20 cellular contexts compared by ENCODE assay signal in the genomic region with DNA sequence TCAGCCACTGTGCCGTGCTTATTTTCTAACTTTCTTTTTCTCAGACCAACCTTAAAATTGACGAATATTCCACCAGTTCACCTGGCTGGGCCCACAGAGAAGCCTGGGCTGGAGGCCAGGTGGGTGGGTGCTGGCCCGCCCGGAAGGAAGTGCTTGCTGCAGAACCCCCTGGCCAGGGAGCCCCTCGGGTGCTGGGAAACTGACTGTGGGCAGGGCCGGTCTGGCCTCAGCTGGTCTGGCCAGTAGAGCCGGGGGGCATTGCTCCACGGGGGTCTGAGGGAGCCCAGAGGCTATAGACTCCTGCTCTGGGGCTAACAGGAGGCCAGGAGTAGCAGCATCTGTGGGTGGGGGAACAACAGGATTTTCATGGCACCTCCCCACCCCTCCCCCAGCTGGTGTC. TPM values are rescaled to one million over a fixed set of nuclear protein-coding genes. Genes with fewer than 3 reads are reported as not detected.
A peak's percentile ranks its signal among the peaks of the same experiment; 100 is the strongest.
DNase-seq lines count a peak whose midpoint lies in the region; ATAC-seq and TF ChIP-seq lines count a peak whose summit lies in the region.
"Had no signal": no experiment of that assay in that cellular context is flagged by ENCODE, and none has a peak within 500 bp of the region (broad histone marks: within the 10 kb centered on the region; RNA-seq: fewer than 3 reads in every experiment).

No MANE protein-coding gene starts in this region.

- H3K9me3 Mint-ChIP-seq in dendritic cell treated with granulocyte-macrophage colony-stimulating factor and Interleukin-4, amounts not matched to agents 40 ng/mL and 50 ng/mL, for 4 days = no peaks in the 10 kb centered on the region
- H3K9me3 Mint-ChIP-seq in GM23338 = no peaks in the 10 kb centered on the region; the same call in 2 of the 3 replicates
- H3K9me3 Mint-ChIP-seq: CD8-positive, alpha-beta T cell had no signal

- H4K20me1 ChIP-seq in IMR-90 (ENCODE audit: insufficient read depth, low read length) (no peaks in the 10 kb centered on the region), GM23338 (replicated peaks; ENCODE audit: insufficient read depth) (no peaks in the 10 kb centered on the region)
- H4K20me1 ChIP-seq: BLaER1 had no signal

- H2AK5ac ChIP-seq in IMR-90 (ENCODE audit: low read depth, low read length) = no peak overlapping the region

- H3K79me1 ChIP-seq in IMR-90 (ENCODE audit: low read depth in 1 of 2, low read length in 2 of 2) = no peaks in the 10 kb centered on the region

- H3K79me2 ChIP-seq in GM23338 (replicated peaks; ENCODE audit: insufficient read depth) = no peaks in the 10 kb centered on the region

- no peak overlapping the region for H2BK120ac ChIP-seq in IMR-90 (ENCODE audit: low read depth, low read length)

- H3K9me2 ChIP-seq in GM23338 (ENCODE audit: insufficient read depth) = no peaks in the 10 kb centered on the region

- no peak overlapping the region for H2BK20ac ChIP-seq in IMR-90 (ENCODE audit: low read depth, low read length)

- H2BK15ac ChIP-seq in IMR-90 (ENCODE audit: low read depth, low read length) = no peak overlapping the region

- no peak overlapping the region for H3K9ac ChIP-seq in IMR-90 (ENCODE audit: low read depth, low read length)
- H3K9ac ChIP-seq: BLaER1 had no signal

- no peak overlapping the region for H3K14ac ChIP-seq in IMR-90 (replicated peaks; ENCODE audit: low read depth, low read length)

- CTCF ChIA-PET in IMR-90 (lab: Yijun Ruan, JAX) = no interaction called here

- TF ChIP-seq EP300 in sigmoid colon (IDR thresholded peaks at IDR 0.05) = no peak

- no peak overlapping the region for H3K4ac ChIP-seq in IMR-90 (ENCODE audit: low read depth, low read length)

- no peak overlapping the region for H2AFZ ChIP-seq in IMR-90 (replicated peaks; ENCODE audit: low read length, poor library complexity)
- H2AFZ ChIP-seq in GM23338 = no peak overlapping the region

- ATAC-seq in IMR-90 (ENCODE audit: low read depth) (no peak), GM23338 (no peak)
- ATAC-seq: CD8-positive, alpha-beta T cell; GM12878 had no signal

- H3K36me3 ChIP-seq in IMR-90 (ENCODE audit: control insufficient read depth, insufficient read depth, low read length) (no peaks in the 10 kb centered on the region), sigmoid colon (no peaks in the 10 kb centered on the region), prostate gland (no peaks in the 10 kb centered on the region), GM23338 (ENCODE audit: insufficient read depth) (no peaks in the 10 kb centered on the region)
- H3K36me3 ChIP-seq: BLaER1 had no signal

- no peaks in the 10 kb centered on the region for H3K9me3 ChIP-seq in IMR-90 (ENCODE audit: control insufficient read depth, insufficient read depth, low read length)
- H3K9me3 ChIP-seq in sigmoid colon = no peaks in the 10 kb centered on the region
- no peaks in the 10 kb centered on the region for H3K9me3 ChIP-seq in prostate gland
- H3K9me3 ChIP-seq: BLaER1 had no signal

- H3K9me1 ChIP-seq in IMR-90 (ENCODE audit: insufficient read depth, low read length) = no peaks in the 10 kb centered on the region

- H3K23ac ChIP-seq in IMR-90 (ENCODE audit: low read depth, low read length) = no peak overlapping the region

- peak overlapping the region; percentile 91 for H3K27ac Mint-ChIP-seq in dendritic cell treated with granulocyte-macrophage colony-stimulating factor and Interleukin-4, amounts not matched to agents 40 ng/mL and 50 ng/mL, for 4 days
- H3K27ac Mint-ChIP-seq in GM23338 = no peak overlapping the region
- H3K27ac Mint-ChIP-seq: B cell; CD4-positive, CD25-positive, alpha-beta regulatory T cell; CD8-positive, alpha-beta T cell had no signal

- H2AK9ac ChIP-seq in IMR-90 (replicated peaks; ENCODE audit: low read depth, low read length, poor library complexity) = peak overlapping the region; percentile 65

- DNase-seq in NCI-H82 (lab: John Stamatoyannopoulos, UW) (peak; percentile 67), NCI-H82 treated with DMSO at 0.1 percent for 48 hours (lab: John Stamatoyannopoulos, UW; ENCODE audit: unreplicated experiment) (no peak), IMR-90 (no peak), sigmoid colon (no peak), prostate gland (ENCODE audit: low spot score) (no peak), GM23338 (ENCODE audit: low spot score) (no peak), COLO668 (lab: John Stamatoyannopoulos, UW; ENCODE audit: unreplicated experiment) (no peak)
- DNase-seq: CD4-positive, CD25-positive, alpha-beta regulatory T cell; CD8-positive, alpha-beta T cell; DMS 273 treated with DMSO at 0.1 percent for 48 hours; DMS79; EL; GDM1; HCEC 1CT had no signal

- no peaks in the 10 kb centered on the region for H3K4me1 ChIP-seq in IMR-90 (ENCODE audit: control insufficient read depth, insufficient read depth, low read length)
- peaks cover 0 to 5% (median 2%) of the 10 kb centered on the region in 4 donors for H3K4me1 ChIP-seq in sigmoid colon
- no peaks in the 10 kb centered on the region for H3K4me1 ChIP-seq in prostate gland (replicated peaks)
- no peaks in the 10 kb centered on the region for H3K4me1 ChIP-seq in GM23338 (ENCODE audit: insufficient read depth)

- no peak for TF ChIP-seq RAD21 in IMR-90 (IDR thresholded peaks at IDR 0.05; ENCODE audit: low read length)

- no peak overlapping the region for H4K5ac ChIP-seq in IMR-90 (ENCODE audit: low read depth, low read length)

- no peaks in the 10 kb centered on the region for H3K27me3 Mint-ChIP-seq in dendritic cell treated with granulocyte-macrophage colony-stimulating factor and Interleukin-4, amounts not matched to agents 40 ng/mL and 50 ng/mL, for 4 days
- H3K27me3 Mint-ChIP-seq in GM23338 (ENCODE audit: insufficient read depth, low read depth, poor library complexity) = peaks cover 10% of the 10 kb centered on the region
- H3K27me3 Mint-ChIP-seq: B cell; CD4-positive, CD25-positive, alpha-beta regulatory T cell had no signal

- no peak overlapping the region for H3K56ac ChIP-seq in IMR-90 (ENCODE audit: extremely low read depth, insufficient read depth, low read length)

- peaks cover 80% of the 10 kb centered on the region for H3K4me1 Mint-ChIP-seq in dendritic cell treated with granulocyte-macrophage colony-stimulating factor and Interleukin-4, amounts not matched to agents 40 ng/mL and 50 ng/mL, for 4 days (ENCODE audit: low read depth)
- H3K4me1 Mint-ChIP-seq in GM23338 = peaks cover under 1% of the 10 kb centered on the region; the same call in 2 of the 3 replicates
- H3K4me1 Mint-ChIP-seq: B cell had no signal

- H4K91ac ChIP-seq in IMR-90 (ENCODE audit: insufficient read depth, low read depth, low read length) = no peak overlapping the region

- dilution Hi-C loops in IMR-90 (cut with HindIII; ENCODE audit: low sequenced_read_pairs, unreplicated experiment) = no loop called here

- TF ChIP-seq POLR2A in IMR-90 (IDR thresholded peaks at IDR 0.05; ENCODE audit: low read depth, low read length) (no peak), sigmoid colon (IDR thresholded peaks at IDR 0.05) (no peak), prostate gland (IDR thresholded peaks at IDR 0.05) (no peak)

- H2BK5ac ChIP-seq in IMR-90 (ENCODE audit: low read depth, low read length, poor library complexity, severe bottlenecking) = no peak overlapping the region

- BruUV-seq in IMR-90 (replicated peaks; lab: Mats Ljungman, UMichigan) = no TSS peak

- no peak overlapping the region for H3K4me3 Mint-ChIP-seq in dendritic cell treated with granulocyte-macrophage colony-stimulating factor and Interleukin-4, amounts not matched to agents 40 ng/mL and 50 ng/mL, for 4 days
- no peak overlapping the region for H3K4me3 Mint-ChIP-seq in GM23338
- H3K4me3 Mint-ChIP-seq: B cell; CD8-positive, alpha-beta T cell had no signal

- no peak overlapping the region for H3K4me2 ChIP-seq in IMR-90 (ENCODE audit: low read depth, low read length)
- H3K4me2 ChIP-seq in GM23338 = no peak overlapping the region

- intact Hi-C loops in IMR-90 (cut with micrococcal nuclease) (no loop called here), sigmoid colon (cut with DNase I) (no loop called here), prostate gland (cut with DNase I) (no loop called here)
- intact Hi-C loops in dendritic cell treated with granulocyte-macrophage colony-stimulating factor and Interleukin-4, amounts not matched to agents 40 ng/mL and 50 ng/mL, for 4 days (cut with micrococcal nuclease) = no loop called here

- H3K27ac ChIP-seq in IMR-90 (ENCODE audit: insufficient read depth, low read length) (no peak overlapping the region), sigmoid colon (peak overlapping the region in 3 of 4 donors; percentile 6 to 20 (median 18)), prostate gland (no peak overlapping the region), GM23338 (ENCODE audit: low read depth) (no peak overlapping the region)
- H3K27ac ChIP-seq: 22Rv1, BLaER1, C4-2B had no signal

- POLR2A ChIA-PET in IMR-90 (lab: Charles Lee; ENCODE audit: unreplicated experiment) = no interaction called here

- no peak for TF ChIP-seq CTCF in IMR-90 (conservative IDR thresholded peaks at IDR 0.05; ENCODE audit: low read depth, low read length)
- no peak for TF ChIP-seq CTCF in sigmoid colon (IDR thresholded peaks at IDR 0.05)
- no peak for TF ChIP-seq CTCF in prostate gland (IDR thresholded peaks at IDR 0.05)
- TF ChIP-seq CTCF in GM23338 (conservative IDR thresholded peaks at IDR 0.05; ENCODE audit: low read depth in 2 of 2) = no peak

- no peak overlapping the region for H4K8ac ChIP-seq in IMR-90 (ENCODE audit: low read depth in 2 of 2, low read length in 2 of 2)

- peaks cover 12% of the 10 kb centered on the region; the same call in 1 of the 2 replicates for H3F3A ChIP-seq in GM23338 (replicated peaks; ENCODE audit: low read depth)

- peaks cover 15% of the 10 kb centered on the region for H3K36me3 Mint-ChIP-seq in dendritic cell treated with granulocyte-macrophage colony-stimulating factor and Interleukin-4, amounts not matched to agents 40 ng/mL and 50 ng/mL, for 4 days (ENCODE audit: low read depth)
- H3K36me3 Mint-ChIP-seq in GM23338 (ENCODE audit: low read depth) = no peaks in the 10 kb centered on the region
- H3K36me3 Mint-ChIP-seq: CD4-positive, CD25-positive, alpha-beta regulatory T cell; CD8-positive, alpha-beta T cell had no signal

- H3K27me3 ChIP-seq in IMR-90 (ENCODE audit: control insufficient read depth, insufficient read depth, low read length) (no peaks in the 10 kb centered on the region), sigmoid colon (no peaks in the 10 kb centered on the region), prostate gland (replicated peaks; ENCODE audit: insufficient read depth) (no peaks in the 10 kb centered on the region), GM23338 (ENCODE audit: insufficient read depth) (no peaks in the 10 kb centered on the region)
- H3K27me3 ChIP-seq: BLaER1 had no signal

- H3K18ac ChIP-seq in IMR-90 (ENCODE audit: low read depth, low read length) = no peak overlapping the region

- in situ Hi-C loops in IMR-90 (cut with MboI; ENCODE audit: low sequenced_read_pairs) = no loop called here

- no peak overlapping the region for H3K4me3 ChIP-seq in IMR-90 (ENCODE audit: insufficient read depth, low read depth, low read length)
- no peak overlapping the region for H3K4me3 ChIP-seq in sigmoid colon
- H3K4me3 ChIP-seq in prostate gland = no peak overlapping the region
- no peak overlapping the region for H3K4me3 ChIP-seq in GM23338
- H3K4me3 ChIP-seq: BLaER1, GM12878 had no signal

- 78% methylated on average over 3 of the region's 8 CpGs; no CpG with 5 or more reads in 1 of the 2 experiments for WGBS in IMR-90 (ENCODE audit: extremely low coverage in 2 of 2, insufficient read length in 1 of 2), 2 experiments
- 89 to 90% methylated on average over 8 of the region's 8 CpGs for WGBS in sigmoid colon, 2 donors
- 84% methylated on average over 8 of the region's 8 CpGs for WGBS in prostate gland

RNA-seq across cellular contexts. Expression of a gene that starts 6.8 kb away (rescaled TPM):
- total RNA-seq in IMR-90 (2012; rRNA removed) (30.3 and 34.2 TPM in 2 replicates), sigmoid colon (10 to 100 TPM; 45.7 to 52.3 (median 48.0) TPM), prostate gland (100 to 1,000 TPM; 107 to 145 TPM)
- polyA plus RNA-seq in IMR-90 (2012; rRNA removed) (121 and 140 TPM in 2 replicates), sigmoid colon (10 to 100 TPM; 16.9 to 52.0 (median 18.0) TPM), GM23338 (2016; fragmentation: Nextera tagmentation; extraction: Ambion mirVana) (54.1 and 55.4 TPM in 2 replicates)
- 278 and 288 TPM in 2 replicates for polyA plus RNA-seq in IMR-90 (2012; cell fraction: cytosol; rRNA removed)
- polyA plus RNA-seq in IMR-90 (2012; cell fraction: nucleus; rRNA removed; ENCODE audit: low replicate concordance) = 60.7 and 79.7 TPM in 2 replicates
- 51.2 and 67.3 TPM in 2 replicates for total RNA-seq in GM23338 (2014; rRNA removed; shearing (Covaris generic))

RNA-seq across cellular contexts. Expression of a gene that starts 8.2 kb away (rescaled TPM):
- total RNA-seq in IMR-90 (2012; rRNA removed) (19.9 and 20.3 TPM in 2 replicates), sigmoid colon (10 to 100 TPM; 42.6 to 78.4 (median 53.1) TPM), prostate gland (10 to 100 TPM; 35.1 to 70.2 TPM)
- polyA plus RNA-seq in IMR-90 (2012; rRNA removed) (49.0 and 53.6 TPM in 2 replicates), sigmoid colon (10 to 100 TPM; 21.0 to 47.0 (median 31.4) TPM), GM23338 (2016; fragmentation: Nextera tagmentation; extraction: Ambion mirVana) (23.7 and 28.4 TPM in 2 replicates)
- polyA plus RNA-seq in IMR-90 (2012; cell fraction: cytosol; rRNA removed) = 46.9 and 51.2 TPM in 2 replicates
- 155 and 163 TPM in 2 replicates for polyA plus RNA-seq in IMR-90 (2012; cell fraction: nucleus; rRNA removed; ENCODE audit: low replicate concordance)
- total RNA-seq in GM23338 (2014; rRNA removed; shearing (Covaris generic)) = 36.4 and 47.5 TPM in 2 replicates

Comparison
In these comparisons a context has a peak if more than half of its experiments do, and no peak if none do; other contexts are left out.
1. H3K27ac ChIP-seq: peak in sigmoid colon (3 of 4); none in IMR-90 (single experiment), prostate gland (0 of 2) and GM23338 (single experiment).